8 cellular contexts compared by ENCODE assay signal in the genomic region with DNA sequence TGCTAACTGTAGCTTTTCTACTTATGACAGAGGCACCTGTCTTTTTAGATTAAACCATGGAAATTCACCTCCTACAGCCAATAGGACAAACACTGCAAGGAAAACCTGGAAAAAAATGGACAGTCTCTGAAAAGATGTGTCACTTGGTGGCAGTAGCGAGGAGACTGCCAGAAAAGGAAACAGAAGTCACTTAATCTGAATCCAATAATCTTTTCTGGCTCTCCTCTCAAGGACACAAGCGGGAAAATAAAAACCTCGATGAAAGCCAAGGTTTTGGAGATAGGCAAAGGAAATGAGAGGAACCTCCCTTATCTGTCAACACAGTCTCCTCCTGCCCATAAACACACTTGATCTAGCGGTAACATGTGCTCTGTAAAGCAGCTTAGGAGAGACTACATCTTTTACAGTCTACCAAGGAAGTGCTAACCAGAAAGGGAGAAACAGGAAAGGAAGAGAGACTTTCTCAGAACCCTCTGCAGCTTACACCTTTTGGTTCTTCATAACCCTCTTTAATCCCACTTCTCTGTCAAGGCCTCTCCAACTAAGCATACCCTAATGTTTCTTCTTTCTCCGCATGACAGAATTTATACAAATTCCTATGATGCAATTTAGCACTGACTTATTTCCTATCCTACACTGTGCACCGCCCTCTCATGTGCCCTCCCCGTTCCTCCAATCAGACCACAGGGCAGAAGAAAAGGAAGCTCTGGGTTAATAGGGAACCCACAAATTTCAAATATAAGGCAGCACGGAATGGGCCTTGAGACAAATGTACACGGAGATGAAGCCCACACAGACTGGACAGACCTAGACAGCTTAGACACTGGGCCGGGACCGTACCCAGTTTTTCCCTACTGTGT. TPM values are rescaled to one million over a fixed set of nuclear protein-coding genes. Genes with fewer than 3 reads are reported as not detected.
DNase-seq lines count a peak whose midpoint lies in the region; ATAC-seq and TF ChIP-seq lines count a peak whose summit lies in the region.

No MANE protein-coding gene starts in this region.

- DNase-seq in DMS53 (lab: John Stamatoyannopoulos, UW), result peak; percentile 78
- DNase-seq in NCI-H460 (ENCODE audit: extremely low read depth, low read depth), result peak; percentile 76
- DNase-seq in activated naive CD8-positive, alpha-beta T cell treated with anti-CD3 and anti-CD28 coated beads, Interleukin-2, amount 50 U/mL, for 24 hours, result no peak
- DNase-seq in left ventricle myocardium superior, result no peak
- no peak for DNase-seq in gastrocnemius medialis
- no peak for DNase-seq in SHP77 treated with DMSO at 0.1 percent for 48 hours (lab: John Stamatoyannopoulos, UW)

- H3K4me3 ChIP-seq in gastrocnemius medialis, result peak overlapping the region; percentile 17 to 54 (median 21)

- no peaks in the 10 kb centered on the region for H3K27me3 ChIP-seq in gastrocnemius medialis

- intact Hi-C loops in left ventricle myocardium superior (cut with micrococcal nuclease), result loop anchor here (10.0 kb wide), 1 partner anchor 48 kb away; a partner anchor contains a TSS
- intact Hi-C loops in gastrocnemius medialis (cut with DNase I; ENCODE audit: low total_unique reads), result loop anchor here (2.0 kb wide), 1 partner anchor 122 kb away; no protein-coding TSS in a partner anchor

- H3K9me3 ChIP-seq in gastrocnemius medialis, result no peaks in the 10 kb centered on the region

- TF ChIP-seq CTCF in gastrocnemius medialis (IDR thresholded peaks at IDR 0.05 in 4 of 5, conservative IDR thresholded peaks at IDR 0.05 in 1 of 5), result peak in 3 of 5 experiments; percentile 21 to 55 (median 52)

- H3K4me1 Mint-ChIP-seq in activated naive CD8-positive, alpha-beta T cell treated with anti-CD3 and anti-CD28 coated beads, Interleukin-2, amount 50 U/mL, for 24 hours, result peaks cover 49% of the 10 kb centered on the region

- peak; percentile 60 for ATAC-seq in GM19023 (IDR thresholded peaks at IDR 0.05; ENCODE audit: unreplicated experiment)
- ATAC-seq in HG03095 (IDR thresholded peaks at IDR 0.05; ENCODE audit: unreplicated experiment), result peak; percentile 58
- ATAC-seq in activated naive CD8-positive, alpha-beta T cell treated with anti-CD3 and anti-CD28 coated beads, Interleukin-2, amount 50 U/mL, for 24 hours, result peak; percentile 80
- peak; percentile 77 for ATAC-seq in left ventricle myocardium superior
- peak; percentile 63 to 72 for ATAC-seq in gastrocnemius medialis

- H3K9me3 Mint-ChIP-seq in activated naive CD8-positive, alpha-beta T cell treated with anti-CD3 and anti-CD28 coated beads, Interleukin-2, amount 50 U/mL, for 24 hours, result no peaks in the 10 kb centered on the region

- in situ Hi-C loops in gastrocnemius medialis (cut with MboI; ENCODE audit: low sequenced_read_pairs in 4 of 4), result loop anchor here in 1 of 4 donors (10.0 kb wide), 1 partner anchor 48 kb away; a partner anchor contains a TSS

- peak overlapping the region; percentile 85 for H3K27ac Mint-ChIP-seq in activated naive CD8-positive, alpha-beta T cell treated with anti-CD3 and anti-CD28 coated beads, Interleukin-2, amount 50 U/mL, for 24 hours

- peaks cover 56 to 60% of the 10 kb centered on the region in 2 donors for H3K4me1 ChIP-seq in gastrocnemius medialis

- peak overlapping the region; percentile 77 to 82 (median 80) for H3K27ac ChIP-seq in gastrocnemius medialis

- H3K36me3 ChIP-seq in gastrocnemius medialis, result no peaks in the 10 kb centered on the region

- H3K4me3 Mint-ChIP-seq in activated naive CD8-positive, alpha-beta T cell treated with anti-CD3 and anti-CD28 coated beads, Interleukin-2, amount 50 U/mL, for 24 hours, result peak overlapping the region; percentile 72

- TF ChIP-seq POLR2A in gastrocnemius medialis (IDR thresholded peaks at IDR 0.05), result no peak

- peaks cover 6% of the 10 kb centered on the region for H3K36me3 Mint-ChIP-seq in activated naive CD8-positive, alpha-beta T cell treated with anti-CD3 and anti-CD28 coated beads, Interleukin-2, amount 50 U/mL, for 24 hours (ENCODE audit: low read depth)

- no peaks in the 10 kb centered on the region for H3K27me3 Mint-ChIP-seq in activated naive CD8-positive, alpha-beta T cell treated with anti-CD3 and anti-CD28 coated beads, Interleukin-2, amount 50 U/mL, for 24 hours

RNA-seq across cellular contexts. Expression of a gene that starts 52.8 kb away (rescaled TPM):
- total RNA-seq in NCI-H460 (2014; rRNA removed; shearing (Covaris generic)), result 28.0 and 40.0 TPM in 2 replicates
- polyA plus RNA-seq in NCI-H460 (2014; cell fraction: nucleus; rRNA removed), result 12.5 and 22.2 TPM in 2 replicates
- total RNA-seq in left ventricle myocardium superior (66.5 TPM), gastrocnemius medialis (10 to 100 TPM; 50.1 to 73.9 (median 61.4) TPM)

Comparison
In these comparisons a context has a peak if more than half of its experiments do, and no peak if none do; other contexts are left out.
1. DNase-seq: peak in DMS53 (single experiment) and NCI-H460 (single experiment); none in activated naive CD8-positive, alpha-beta T cell treated with anti-CD3 and anti-CD28 coated beads, Interleukin-2, amount 50 U/mL, for 24 hours (single experiment), left ventricle myocardium superior (single experiment), gastrocnemius medialis (0 of 2) and SHP77 treated with DMSO at 0.1 percent for 48 hours (single experiment).
2. Peak in every context shown above with its lines, with median percentiles within 50 percentile points of each other: ATAC-seq.